In genomic region chr1:1996207-1996651, GRCh38 we compare ENCODE assay signal across 17 cellular contexts. TPM values are rescaled to one million over a fixed set of nuclear protein-coding genes. Genes with fewer than 3 reads are reported as not detected.
DNase-seq lines count a peak whose midpoint lies in the region; TF ChIP-seq lines count a peak whose summit lies in the region.
"Had no signal": no experiment of that assay in that cellular context is flagged by ENCODE, and none has a peak within 500 bp of the region (broad histone marks: within the 10 kb centered on the region; RNA-seq: fewer than 3 reads in every experiment).

No MANE protein-coding gene starts in this region.

- H3K27me3 Mint-ChIP-seq in activated T-cell treated with anti-CD3 and anti-CD28 coated beads, Interleukin-2, amount 50 U/mL, for 24 hours = peaks cover 29% of the 10 kb centered on the region
- peaks cover 12% of the 10 kb centered on the region for H3K27me3 Mint-ChIP-seq in dendritic cell treated with granulocyte-macrophage colony-stimulating factor and Interleukin-4, amounts not matched to agents 40 ng/mL and 50 ng/mL, for 4 days

- H3K4me1 ChIP-seq in spleen = peaks cover 0 to 12% (median 7%) of the 10 kb centered on the region in 6 donors
- no peaks in the 10 kb centered on the region for H3K4me1 ChIP-seq in smooth muscle cell (ENCODE audit: low read depth)
- H3K4me1 ChIP-seq: pancreas had no signal

- intact Hi-C loops in dendritic cell treated with granulocyte-macrophage colony-stimulating factor and Interleukin-4, amounts not matched to agents 40 ng/mL and 50 ng/mL, for 4 days (cut with micrococcal nuclease) = no loop called here
- intact Hi-C loops in spleen (cut with DNase I; ENCODE audit: low total_unique reads) = no loop called here

- H3K27me3 ChIP-seq in spleen (replicated peaks in 1 of 7) (peaks cover 0 to 22% (median 0%) of the 10 kb centered on the region in 7 donors), smooth muscle cell (ENCODE audit: low read depth) (no peaks in the 10 kb centered on the region)
- H3K27me3 ChIP-seq: brain microvascular endothelial cell, hepatocyte, pancreas had no signal

- no peak for DNase-seq in activated T-cell treated with anti-CD3 and anti-CD28 coated beads, Interleukin-2, amount 50 U/mL, for 24 hours
- DNase-seq in activated T-cell treated with anti-CD3 and anti-CD28 coated beads, Interleukin-2, amount 50 U/mL, for 48 hours = no peak
- DNase-seq in SIG-M5 (lab: John Stamatoyannopoulos, UW) (peak; percentile 69), spleen (no peak), hypothalamus (lab: John Stamatoyannopoulos, UW) (no peak), kidney tubule cell (ENCODE audit: low spot score) (no peak), smooth muscle cell (lab: John Stamatoyannopoulos, UW; ENCODE audit: unreplicated experiment) (no peak)
- DNase-seq: ACHN, brain microvascular endothelial cell, DMS153, NCI-H345, pancreas had no signal

- TF ChIP-seq CTCF in spleen (IDR thresholded peaks at IDR 0.05 in 8 of 11, conservative IDR thresholded peaks at IDR 0.05 in 3 of 11) (no peak), smooth muscle cell (IDR thresholded peaks at IDR 0.05; ENCODE audit: borderline replicate concordance, insufficient read depth, poor library complexity, severe bottlenecking) (no peak)

- no peak overlapping the region for H3K4me3 Mint-ChIP-seq in activated T-cell treated with anti-CD3 and anti-CD28 coated beads, Interleukin-2, amount 50 U/mL, for 24 hours
- H3K4me3 Mint-ChIP-seq in dendritic cell treated with granulocyte-macrophage colony-stimulating factor and Interleukin-4, amounts not matched to agents 40 ng/mL and 50 ng/mL, for 4 days = no peak overlapping the region

- no peak for TF ChIP-seq POLR2A in spleen (IDR thresholded peaks at IDR 0.05)

- H3K9ac ChIP-seq in smooth muscle cell (ENCODE audit: low read depth) = no peak overlapping the region

- H3F3A ChIP-seq in smooth muscle cell (ENCODE audit: low read depth) = no peaks in the 10 kb centered on the region

- H3K27ac ChIP-seq in spleen (peak overlapping the region in 5 of 8 donors; percentile 27 to 65 (median 46)), smooth muscle cell (ENCODE audit: low read depth) (no peak overlapping the region)
- H3K27ac ChIP-seq: brain microvascular endothelial cell, hepatocyte, pancreas, VCaP had no signal

- peak overlapping the region; percentile 11 for H3K27ac Mint-ChIP-seq in activated T-cell treated with anti-CD3 and anti-CD28 coated beads, Interleukin-2, amount 50 U/mL, for 24 hours
- peak overlapping the region; percentile 82 for H3K27ac Mint-ChIP-seq in dendritic cell treated with granulocyte-macrophage colony-stimulating factor and Interleukin-4, amounts not matched to agents 40 ng/mL and 50 ng/mL, for 4 days

- H3K4me2 ChIP-seq in smooth muscle cell = no peak overlapping the region
- H3K4me2 ChIP-seq: hepatocyte had no signal

- H3K9me3 ChIP-seq in spleen (no peaks in the 10 kb centered on the region), smooth muscle cell (replicated peaks; ENCODE audit: low read depth) (no peaks in the 10 kb centered on the region)
- H3K9me3 ChIP-seq: pancreas had no signal

- H3K36me3 Mint-ChIP-seq in activated T-cell treated with anti-CD3 and anti-CD28 coated beads, Interleukin-2, amount 50 U/mL, for 24 hours (ENCODE audit: low read depth) = no peaks in the 10 kb centered on the region
- H3K36me3 Mint-ChIP-seq in dendritic cell treated with granulocyte-macrophage colony-stimulating factor and Interleukin-4, amounts not matched to agents 40 ng/mL and 50 ng/mL, for 4 days (ENCODE audit: low read depth) = no peaks in the 10 kb centered on the region

- peaks cover 5% of the 10 kb centered on the region for H3K4me1 Mint-ChIP-seq in activated T-cell treated with anti-CD3 and anti-CD28 coated beads, Interleukin-2, amount 50 U/mL, for 24 hours (ENCODE audit: low read depth)
- peaks cover 29% of the 10 kb centered on the region for H3K4me1 Mint-ChIP-seq in dendritic cell treated with granulocyte-macrophage colony-stimulating factor and Interleukin-4, amounts not matched to agents 40 ng/mL and 50 ng/mL, for 4 days (ENCODE audit: low read depth)

- H4K20me1 ChIP-seq in smooth muscle cell (ENCODE audit: low read depth) = no peaks in the 10 kb centered on the region

- H2AFZ ChIP-seq in smooth muscle cell (ENCODE audit: low read depth) = no peak overlapping the region
- H2AFZ ChIP-seq: hepatocyte had no signal

- H3K9me3 Mint-ChIP-seq in activated T-cell treated with anti-CD3 and anti-CD28 coated beads, Interleukin-2, amount 50 U/mL, for 24 hours = no peaks in the 10 kb centered on the region
- H3K9me3 Mint-ChIP-seq in dendritic cell treated with granulocyte-macrophage colony-stimulating factor and Interleukin-4, amounts not matched to agents 40 ng/mL and 50 ng/mL, for 4 days = no peaks in the 10 kb centered on the region

- no peaks in the 10 kb centered on the region for H3K79me2 ChIP-seq in smooth muscle cell (ENCODE audit: low read depth)
- H3K79me2 ChIP-seq: hepatocyte had no signal

- H3K4me3 ChIP-seq in spleen (no peak overlapping the region), smooth muscle cell (no peak overlapping the region)
- H3K4me3 ChIP-seq: hepatocyte, lung, pancreas had no signal

- H3K36me3 ChIP-seq in spleen = no peaks in the 10 kb centered on the region
- H3K36me3 ChIP-seq in smooth muscle cell (ENCODE audit: low read depth) = no peaks in the 10 kb centered on the region
- H3K36me3 ChIP-seq: brain microvascular endothelial cell, pancreas had no signal

- 32 to 46% (median 38%) methylated on average over 12 of the region's 12 CpGs for WGBS in spleen, 5 donors
- 79% methylated on average over 12 of the region's 12 CpGs for WGBS in smooth muscle cell (ENCODE audit: low lambda C conversion rate)

RNA-seq across cellular contexts. Expression of gene CFAP74, which starts 7.4 kb away (rescaled TPM):
- total RNA-seq in spleen (under 1 TPM in 3 of 7 donors, not detected in 4; 0.10 to 0.32 (median 0.27) TPM), smooth muscle cell (0.09 TPM in 1 of 2 replicates, not detected in the other)
- polyA plus RNA-seq in spleen (under 1 TPM; 0.03 to 0.18 (median 0.09) TPM), smooth muscle cell (not detected in 2 replicates)
- total RNA-seq: hepatocyte, MCF 10A, pancreas had no signal
- polyA plus RNA-seq: hepatocyte had no signal

RNA-seq across cellular contexts. Expression of gene GABRD, which starts 22.9 kb away (rescaled TPM):
- total RNA-seq in spleen (1 to 10 TPM in 2 of 7 donors, under 1 TPM in 3, not detected in 2; 0.40 to 1.2 (median 0.94) TPM), smooth muscle cell (not detected in 2 replicates)
- polyA plus RNA-seq in spleen (1 to 10 TPM in 1 of 3 donors, under 1 TPM in 1, not detected in 1; 0.35 to 1.1 TPM), smooth muscle cell (not detected in 2 replicates)
- total RNA-seq: hepatocyte, MCF 10A had no signal
- polyA plus RNA-seq: hepatocyte had no signal

RNA-seq across cellular contexts. Expression of gene PRKCZ, which starts 54.0 kb away (rescaled TPM):
- total RNA-seq in spleen (10 to 100 TPM; 19.5 to 61.8 (median 38.7) TPM), smooth muscle cell (5.8 and 22.4 TPM in 2 replicates)
- polyA plus RNA-seq in spleen (10 to 100 TPM; 17.6 to 35.8 (median 32.3) TPM), smooth muscle cell (10.3 and 21.3 TPM in 2 replicates)
